In the genomic region with DNA sequence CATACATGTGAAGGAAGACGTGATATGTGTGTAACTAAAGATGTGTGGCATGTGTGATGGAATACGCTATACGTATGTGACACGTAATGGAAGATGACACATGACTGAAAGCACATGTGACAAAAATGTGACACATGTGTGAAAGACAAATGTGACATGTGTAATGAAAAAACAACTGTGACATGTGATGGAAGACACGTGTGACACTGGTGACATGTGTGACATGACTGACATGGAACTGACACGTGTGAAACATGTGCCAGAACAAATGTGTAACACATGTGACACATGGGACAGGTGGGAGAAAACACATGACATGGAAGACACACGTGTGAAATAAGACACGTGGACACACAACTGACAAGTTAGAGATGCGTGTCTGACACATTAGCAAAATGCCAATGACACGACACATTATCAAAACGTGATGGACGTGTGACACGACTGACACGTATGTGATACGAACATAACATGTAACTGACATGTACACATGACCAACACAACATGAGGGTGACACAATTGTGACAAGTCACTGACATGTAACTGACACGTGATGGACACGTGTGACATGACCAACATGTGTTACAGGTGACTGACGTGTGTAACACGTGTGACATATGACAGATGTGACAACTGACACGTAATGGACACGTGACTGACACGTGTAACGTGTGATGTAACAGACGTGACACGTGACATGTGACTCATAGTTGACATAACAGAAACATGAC, we compare ENCODE assay signal across 22 cellular contexts. TPM values are rescaled to one million over a fixed set of nuclear protein-coding genes. Genes with fewer than 3 reads are reported as not detected.
DNase-seq lines count a peak whose midpoint lies in the region; ATAC-seq, FAIRE-seq and TF ChIP-seq lines count a peak whose summit lies in the region.
"Had no signal": no experiment of that assay in that cellular context is flagged by ENCODE, and none has a peak within 500 bp of the region (broad histone marks: within the 10 kb centered on the region; RNA-seq: fewer than 3 reads in every experiment).

No MANE protein-coding gene starts in this region.

- no peak overlapping the region for H3K4me3 ChIP-seq in Caco-2 (ENCODE audit: low read depth, low read length)
- peak overlapping the region; percentile 2; the same call in 1 of the 2 replicates for H3K4me3 ChIP-seq in HUES6 (ENCODE audit: low read depth, low read length)
- H3K4me3 ChIP-seq in choroid plexus epithelial cell (ENCODE audit: low read depth, low read length) = no peak overlapping the region
- no peak overlapping the region for H3K4me3 ChIP-seq in keratinocyte (ENCODE audit: control insufficient read depth in 2 of 3, extremely low read depth in 1 of 3, insufficient read depth in 2 of 3, low read depth in 1 of 3, low read length in 3 of 3)
- H3K4me3 ChIP-seq: adrenal gland, MG63, vagina had no signal

- TF ChIP-seq CTCF in Caco-2 (IDR thresholded peaks at IDR 0.05; ENCODE audit: insufficient read depth in 1 of 2, low read depth in 1 of 2, low read length in 1 of 2, severe bottlenecking in 1 of 2, unreplicated experiment in 1 of 2) = no peak
- TF ChIP-seq CTCF in choroid plexus epithelial cell (conservative IDR thresholded peaks at IDR 0.05; ENCODE audit: low read depth, low read length) = no peak
- TF ChIP-seq CTCF in keratinocyte (optimal IDR thresholded peaks at IDR 0.05 in 1 of 3, IDR thresholded peaks at IDR 0.05 in 1 of 3, conservative IDR thresholded peaks at IDR 0.05 in 1 of 3; ENCODE audit: extremely low read depth in 1 of 3, insufficient read depth in 2 of 3, low read length in 3 of 3) = no peak

- H3K27me3 Mint-ChIP-seq in Caco-2 (ENCODE audit: insufficient read depth, unreplicated experiment) = peaks cover 5% of the 10 kb centered on the region
- H3K27me3 Mint-ChIP-seq: activated B cell treated with CpG ODN at 0.5 μM for 24 hours; B cell; CD8-positive, alpha-beta memory T cell had no signal

- CTCF ChIA-PET in Caco-2 (lab: Charles Lee) = no interaction called here

- intact Hi-C loops in Caco-2 (cut with micrococcal nuclease; ENCODE audit: unreplicated experiment) = no loop called here

- H3K36me3 Mint-ChIP-seq in Caco-2 (ENCODE audit: insufficient read depth, unreplicated experiment) = peaks cover 55% of the 10 kb centered on the region

- H3K4me1 ChIP-seq in Caco-2 = no peaks in the 10 kb centered on the region
- H3K4me1 ChIP-seq in HUES6 (ENCODE audit: control insufficient read depth, insufficient read depth, low read length) = no peaks in the 10 kb centered on the region
- H3K4me1 ChIP-seq in keratinocyte (ENCODE audit: control insufficient read depth, extremely low read depth, insufficient read depth, low read length) = peaks cover 4% of the 10 kb centered on the region
- H3K4me1 ChIP-seq: adrenal gland, vagina had no signal

- H3K9me3 ChIP-seq in Caco-2 (peaks cover 34% of the 10 kb centered on the region), HUES6 (ENCODE audit: control insufficient read depth, insufficient read depth, low read depth, low read length) (peaks cover 44% of the 10 kb centered on the region), keratinocyte (ENCODE audit: control insufficient read depth, low read depth, low read length) (peaks cover 38% of the 10 kb centered on the region)
- H3K9me3 ChIP-seq: adrenal gland, vagina had no signal

- peak overlapping the region; percentile 74 for H3K27ac Mint-ChIP-seq in Caco-2 (ENCODE audit: unreplicated experiment)
- H3K27ac Mint-ChIP-seq: activated B cell treated with CpG ODN at 0.5 μM for 24 hours, B cell had no signal

- H4K20me1 ChIP-seq in keratinocyte (ENCODE audit: control insufficient read depth, extremely low read depth, insufficient read depth, low read length) = no peaks in the 10 kb centered on the region

- peak; percentile 73 for FAIRE-seq in keratinocyte (lab: Jason Lieb, UNC)

- POLR2A ChIA-PET in Caco-2 (lab: Charles Lee) = no interaction called here

- no peak overlapping the region for H2AFZ ChIP-seq in keratinocyte (ENCODE audit: control insufficient read depth, low read length)

- ATAC-seq in GM18519 (IDR thresholded peaks at IDR 0.05; ENCODE audit: low FRiP score, unreplicated experiment) = no peak
- ATAC-seq: Right ventricle myocardium inferior had no signal

- H3K27me3 ChIP-seq in Caco-2 (replicated peaks; ENCODE audit: control insufficient read depth, insufficient read depth, low read length) = no peaks in the 10 kb centered on the region
- H3K27me3 ChIP-seq in HUES6 (ENCODE audit: control insufficient read depth, insufficient read depth, low read length) = no peaks in the 10 kb centered on the region
- no peaks in the 10 kb centered on the region for H3K27me3 ChIP-seq in keratinocyte (ENCODE audit: control insufficient read depth, extremely low read depth, insufficient read depth, low read length)
- H3K27me3 ChIP-seq: adrenal gland, MG63, vagina had no signal

- no peaks in the 10 kb centered on the region for H3K9me1 ChIP-seq in keratinocyte (ENCODE audit: control insufficient read depth, extremely low read depth, insufficient read depth, low read length)

- H3K79me2 ChIP-seq in keratinocyte (ENCODE audit: control insufficient read depth, insufficient read depth, low read length) = no peaks in the 10 kb centered on the region

- H3K36me3 ChIP-seq in Caco-2 (ENCODE audit: control insufficient read depth, insufficient read depth, low read length) (peaks cover 2% of the 10 kb centered on the region; the same call in 1 of the 2 replicates), HUES6 (ENCODE audit: control insufficient read depth, insufficient read depth, low read length) (peaks cover 17% of the 10 kb centered on the region), keratinocyte (ENCODE audit: control insufficient read depth in 2 of 2, extremely low read depth in 1 of 2, insufficient read depth in 2 of 2, low read length in 2 of 2) (no peaks in the 10 kb centered on the region)
- H3K36me3 ChIP-seq: adrenal gland, MG63, vagina had no signal

- DNase-seq in Caco-2 (no peak), choroid plexus epithelial cell (ENCODE audit: low read depth) (peak; percentile 5), keratinocyte (ENCODE audit: low read depth, low spot score) (no peak), epidermal melanocyte (ENCODE audit: insufficient read length, low spot score) (no peak)
- no peak for DNase-seq in activated CD4-positive, CD25-positive, alpha-beta regulatory T cell (lab: John Stamatoyannopoulos, UW)
- no peak for DNase-seq in stimulated activated CD8-positive, alpha-beta memory T cell treated with anti-CD3 and anti-CD28 coated beads, Interleukin-4, amount 100 ng/mL, for 48 hours
- DNase-seq: activated B cell treated with CpG ODN at 0.5 μM for 24 hours; activated gamma-delta T cell; CD8-positive, alpha-beta memory T cell; cortex of kidney; DMS79 treated with DMSO at 0.1 percent for 48 hours; glutamatergic neuron; HCEC 1CT; MG63; NCI-H1417 treated with DMSO at 0.1 percent for 48 hours; NCI-H446 treated with DMSO at 0.1 percent for 48 hours had no signal

- peaks cover 14% of the 10 kb centered on the region for H3K9me3 Mint-ChIP-seq in Caco-2 (ENCODE audit: unreplicated experiment)

- H3K27ac ChIP-seq in HUES6 (ENCODE audit: low read depth, low read length) (no peak overlapping the region), keratinocyte (ENCODE audit: control insufficient read depth, insufficient read depth, low read length) (no peak overlapping the region)
- H3K27ac ChIP-seq: adrenal gland, vagina had no signal

- no peak overlapping the region for H3K4me2 ChIP-seq in keratinocyte (ENCODE audit: control insufficient read depth, extremely low read depth, insufficient read depth, low read depth, low read length)

- H3K4me3 Mint-ChIP-seq in Caco-2 (ENCODE audit: unreplicated experiment) = peak overlapping the region; percentile 51
- H3K4me3 Mint-ChIP-seq: activated B cell treated with CpG ODN at 0.5 μM for 24 hours; B cell; CD8-positive, alpha-beta memory T cell had no signal

- H3K4me1 Mint-ChIP-seq in Caco-2 (ENCODE audit: low read depth, unreplicated experiment) = peaks cover 6% of the 10 kb centered on the region
- H3K4me1 Mint-ChIP-seq: activated B cell treated with CpG ODN at 0.5 μM for 24 hours, B cell had no signal

- dilution Hi-C loops in keratinocyte (cut with MboI; ENCODE audit: extremely low pct_ligation_motif_present, low sequenced_read_pairs) = no loop called here

- H3K9ac ChIP-seq in HUES6 (ENCODE audit: low read length) = no peak overlapping the region
- no peak overlapping the region for H3K9ac ChIP-seq in keratinocyte (ENCODE audit: control insufficient read depth, extremely low read depth, insufficient read depth, low read length)

- BruUV-seq in Caco-2 (replicated peaks; lab: Mats Ljungman, UMichigan) = no TSS peak

RNA-seq across cellular contexts. Expression of gene CRPPA, which starts 24.4 kb away (rescaled TPM):
- total RNA-seq in Caco-2 (2022) = 7.3 and 7.9 TPM in 2 replicates
- polyA plus RNA-seq in keratinocyte = 0.33 to 0.66 TPM (median 0.51 TPM) in 3 replicates
- 0.79 TPM for polyA plus RNA-seq in keratinocyte (2011; ENCODE audit: low read depth)
- polyA plus RNA-seq in keratinocyte (2011; cell fraction: cytosol; rRNA removed) = 0.31 and 0.79 TPM in 2 replicates
- polyA plus RNA-seq in keratinocyte (2011; cell fraction: nucleus; rRNA removed) = 0.44 and 0.65 TPM in 2 replicates
- 0.30 and 0.39 TPM in 2 replicates for polyA plus RNA-seq in keratinocyte (2012; ENCODE audit: low replicate concordance)
- 0.10 to 1.5 TPM (median 0.73 TPM) in 3 replicates for polyA minus RNA-seq in keratinocyte
- 0.38 TPM for polyA minus RNA-seq in keratinocyte (2011; cell fraction: cytosol; rRNA and poly(A)+ RNA removed)
- 0.84 and 2.0 TPM in 2 replicates for polyA minus RNA-seq in keratinocyte (2011; cell fraction: nucleus; rRNA and poly(A)+ RNA removed)
